11 cellular contexts compared by ENCODE assay signal in the genomic region with DNA sequence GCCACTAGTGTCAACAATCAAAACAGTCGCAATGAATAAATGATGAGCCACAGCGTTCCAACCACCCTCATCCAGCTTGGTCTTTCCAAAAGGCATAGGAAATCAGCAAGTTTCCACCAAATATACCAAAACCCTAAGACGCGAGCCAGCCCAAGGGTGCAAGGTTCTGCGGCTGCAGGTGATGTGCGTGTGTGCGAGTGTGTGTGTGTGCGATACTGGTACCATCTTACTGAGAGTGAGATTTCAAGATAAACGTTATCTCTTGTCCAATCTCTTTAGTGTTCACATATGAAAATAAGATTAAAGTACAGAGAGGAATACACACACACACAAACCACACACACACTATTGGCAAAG. TPM values are rescaled to one million over a fixed set of nuclear protein-coding genes. Genes with fewer than 3 reads are reported as not detected.
DNase-seq lines count a peak whose midpoint lies in the region; ATAC-seq, FAIRE-seq and TF ChIP-seq lines count a peak whose summit lies in the region.
"Had no signal": no experiment of that assay in that cellular context is flagged by ENCODE, and none has a peak within 500 bp of the region (broad histone marks: within the 10 kb centered on the region; RNA-seq: fewer than 3 reads in every experiment).

No MANE protein-coding gene starts in this region.

- ATAC-seq in activated naive CD8-positive, alpha-beta T cell treated with anti-CD3 and anti-CD28 coated beads, Interleukin-2, amount 50 U/mL, for 24 hours, result no peak
- ATAC-seq in HG02759 (IDR thresholded peaks at IDR 0.05; ENCODE audit: unreplicated experiment) (no peak), HG02763 (IDR thresholded peaks at IDR 0.05; ENCODE audit: unreplicated experiment) (no peak)

- no peak overlapping the region for H3K56ac ChIP-seq in H1 (replicated peaks; ENCODE audit: insufficient read length, low read depth, low read length)

- H3K27ac Mint-ChIP-seq in activated naive CD8-positive, alpha-beta T cell, result no peak overlapping the region
- H3K27ac Mint-ChIP-seq in activated naive CD8-positive, alpha-beta T cell treated with anti-CD3 and anti-CD28 coated beads, Interleukin-2, amount 50 U/mL, for 24 hours, result no peak overlapping the region
- no peak overlapping the region for H3K27ac Mint-ChIP-seq in nephron progenitor cell
- H3K27ac Mint-ChIP-seq: stimulated activated naive CD8-positive, alpha-beta T cell treated with anti-CD3 and anti-CD28 coated beads, Interleukin-15, Interleukin-2, amounts not matched to agents 100 ng/mL and 50 ng/mL, for 24 hours had no signal

- H3K9me3 ChIP-seq in H1 (ENCODE audit: insufficient read depth in 2 of 2, low read depth in 1 of 2, low read length in 1 of 2), result no peaks in the 10 kb centered on the region
- no peaks in the 10 kb centered on the region for H3K9me3 ChIP-seq in vagina

- H2BK5ac ChIP-seq in H1 (ENCODE audit: low read depth, low read length), result no peak overlapping the region

- H3K9me3 Mint-ChIP-seq in activated naive CD8-positive, alpha-beta T cell (ENCODE audit: low read depth), result peaks cover 4% of the 10 kb centered on the region
- H3K9me3 Mint-ChIP-seq in activated naive CD8-positive, alpha-beta T cell treated with anti-CD3 and anti-CD28 coated beads, Interleukin-2, amount 50 U/mL, for 24 hours, result peaks cover 4% of the 10 kb centered on the region
- no peaks in the 10 kb centered on the region for H3K9me3 Mint-ChIP-seq in nephron progenitor cell
- H3K9me3 Mint-ChIP-seq: stimulated activated naive CD8-positive, alpha-beta T cell treated with anti-CD3 and anti-CD28 coated beads, Interleukin-15, Interleukin-2, amounts not matched to agents 100 ng/mL and 50 ng/mL, for 24 hours had no signal

- CTCF ChIA-PET in H1 (lab: Charles Lee; ENCODE audit: partially characterized antibody), result interaction anchor here (0.5 to 2.6 kb wide), 40 partner anchors 8 to 712 kb away, joined by 3 to 16 read pairs (median 4); no protein-coding TSS in a partner anchor

- no peak overlapping the region for H3K4ac ChIP-seq in H1 (replicated peaks; ENCODE audit: insufficient read length, low read depth, low read length)

- H3K27ac ChIP-seq in H1 (ENCODE audit: low read depth, low read length) (no peak overlapping the region), vagina (no peak overlapping the region)

- H2AK5ac ChIP-seq in H1 (ENCODE audit: low read depth, low read length), result no peak overlapping the region

- H2BK12ac ChIP-seq in H1 (ENCODE audit: low read depth, low read length), result no peak overlapping the region; the same call in 1 of the 2 replicates

- H3K36me3 ChIP-seq in H1 (ENCODE audit: control insufficient read depth in 2 of 4, insufficient read depth in 4 of 4, low read length in 3 of 4), result no peaks in the 10 kb centered on the region
- no peaks in the 10 kb centered on the region for H3K36me3 ChIP-seq in vagina

- no peaks in the 10 kb centered on the region for H3K27me3 ChIP-seq in H1 (replicated peaks in 1 of 4; ENCODE audit: control insufficient read depth in 3 of 4, extremely low read depth in 1 of 4, insufficient read depth in 3 of 4, low read length in 3 of 4)
- no peaks in the 10 kb centered on the region for H3K27me3 ChIP-seq in vagina

- no peak overlapping the region for H4K8ac ChIP-seq in H1 (ENCODE audit: extremely low read depth, insufficient read depth, low read length)

- no peak for FAIRE-seq in H1 (lab: Jason Lieb, UNC)
- FAIRE-seq: endometrium had no signal

- TF ChIP-seq EP300 in H1 (IDR thresholded peaks at IDR 0.05; ENCODE audit: borderline replicate concordance in 1 of 2, low read depth in 2 of 2, low read length in 2 of 2), result no peak

- H3K4me1 ChIP-seq in H1 (replicated peaks in 1 of 4; ENCODE audit: control insufficient read depth in 3 of 4, insufficient read depth in 4 of 4, low read length in 3 of 4), result peaks cover 0 to 6% (median 2%) of the 10 kb centered on the region in 4 experiments; a peak in 2 of 7 replicates
- H3K4me1 ChIP-seq in vagina, result peaks cover 14% of the 10 kb centered on the region

- H4K5ac ChIP-seq in H1 (ENCODE audit: insufficient read length, low read depth, low read length), result no peak overlapping the region

- no peak for DNase-seq in activated naive CD8-positive, alpha-beta T cell treated with anti-CD3 and anti-CD28 coated beads, Interleukin-2, amount 50 U/mL, for 24 hours
- no peak for DNase-seq in H1 (ENCODE audit: low read depth in 1 of 2, low spot score in 2 of 2)
- DNase-seq in nephron progenitor cell, result no peak
- no peak for DNase-seq in vagina (ENCODE audit: extremely low spot score in 2 of 2)
- no peak for DNase-seq in SHP77 treated with DMSO at 0.1 percent for 48 hours (lab: John Stamatoyannopoulos, UW)
- DNase-seq: GDM1 had no signal

- H3K79me1 ChIP-seq in H1 (ENCODE audit: low read depth, low read length), result no peaks in the 10 kb centered on the region

- peak overlapping the region in 1 of 4 experiments; percentile 75; a peak in 1 of 7 replicates for H3K9ac ChIP-seq in H1 (replicated peaks in 1 of 4; ENCODE audit: extremely low read depth in 1 of 4, low read depth in 3 of 4, low read length in 3 of 4)

- peak overlapping the region; percentile 36 for H3K4me3 Mint-ChIP-seq in activated naive CD8-positive, alpha-beta T cell
- H3K4me3 Mint-ChIP-seq in activated naive CD8-positive, alpha-beta T cell treated with anti-CD3 and anti-CD28 coated beads, Interleukin-2, amount 50 U/mL, for 24 hours, result no peak overlapping the region
- H3K4me3 Mint-ChIP-seq in nephron progenitor cell, result peak overlapping the region; percentile 92
- H3K4me3 Mint-ChIP-seq: stimulated activated naive CD8-positive, alpha-beta T cell treated with anti-CD3 and anti-CD28 coated beads, Interleukin-15, Interleukin-2, amounts not matched to agents 100 ng/mL and 50 ng/mL, for 24 hours had no signal

- H4K20me1 ChIP-seq in H1 (replicated peaks in 1 of 2; ENCODE audit: control insufficient read depth in 1 of 2, insufficient read depth in 2 of 2, low read length in 2 of 2), result no peaks in the 10 kb centered on the region

- H2BK15ac ChIP-seq in H1 (ENCODE audit: low read length), result no peak overlapping the region

- no peak overlapping the region for H2BK20ac ChIP-seq in H1 (ENCODE audit: low read length)

- POLR2A ChIA-PET in H1 (lab: Charles Lee; ENCODE audit: partially characterized antibody), result interaction anchor here (1.0 to 1.6 kb wide), 3 partner anchors 57 to 88 kb away, joined by 3 read pairs; no protein-coding TSS in a partner anchor

- WGBS in H1 (ENCODE audit: extremely low coverage in 1 of 2, insufficient coverage in 1 of 2, insufficient read length in 1 of 2, insufficient replicate concordance in 2 of 2, low coverage in 1 of 2, low lambda C conversion rate in 2 of 2, missing lambda C conversion rate in 1 of 2), 2 experiments, result 24% methylated on average over 9 of the region's 9 CpGs; no CpG with 5 or more reads in 1 of the 2 experiments

- H3K23ac ChIP-seq in H1 (ENCODE audit: insufficient read length), result no peak overlapping the region

- no peak overlapping the region for H3K18ac ChIP-seq in H1 (ENCODE audit: extremely low read depth, low read length)

- H3K4me3 ChIP-seq in H1 (ENCODE audit: extremely low read depth in 1 of 4, insufficient read depth in 2 of 4, low read depth in 3 of 4, low read length in 4 of 4), result peak overlapping the region; percentile 93 to 94 (median 93); a peak in 7 of 8 replicates
- peak overlapping the region; percentile 55 to 74 for H3K4me3 ChIP-seq in vagina

- H3K27me3 Mint-ChIP-seq in activated naive CD8-positive, alpha-beta T cell, result peaks cover 29% of the 10 kb centered on the region
- H3K27me3 Mint-ChIP-seq in activated naive CD8-positive, alpha-beta T cell treated with anti-CD3 and anti-CD28 coated beads, Interleukin-2, amount 50 U/mL, for 24 hours, result peaks cover 34% of the 10 kb centered on the region
- peaks cover 40% of the 10 kb centered on the region for H3K27me3 Mint-ChIP-seq in nephron progenitor cell (ENCODE audit: low read depth, poor library complexity)

- TF ChIP-seq POLR2A in H1 (IDR thresholded peaks at IDR 0.05; ENCODE audit: control extremely low read depth in 1 of 2, low read depth in 2 of 2, low read length in 2 of 2), result no peak
- TF ChIP-seq POLR2A in vagina (IDR thresholded peaks at IDR 0.05), result no peak

- peaks cover 15% of the 10 kb centered on the region for H3K23me2 ChIP-seq in H1 (ENCODE audit: low read depth, low read length)

- no peak for TF ChIP-seq RAD21 in H1 (IDR thresholded peaks at IDR 0.05 in 1 of 2, conservative IDR thresholded peaks at IDR 0.05 in 1 of 2; ENCODE audit: low read depth in 2 of 2, low read length in 2 of 2)

- peak overlapping the region; percentile 16 for H4K91ac ChIP-seq in H1 (replicated peaks; ENCODE audit: insufficient read length, low read length)

- H3K4me2 ChIP-seq in H1 (ENCODE audit: insufficient read depth in 1 of 2, low read depth in 2 of 2, low read length in 2 of 2), result peak overlapping the region; percentile 70 to 95

- H3K36me3 Mint-ChIP-seq in activated naive CD8-positive, alpha-beta T cell, result no peaks in the 10 kb centered on the region
- H3K36me3 Mint-ChIP-seq in activated naive CD8-positive, alpha-beta T cell treated with anti-CD3 and anti-CD28 coated beads, Interleukin-2, amount 50 U/mL, for 24 hours (ENCODE audit: low read depth), result no peaks in the 10 kb centered on the region
- H3K36me3 Mint-ChIP-seq in nephron progenitor cell (ENCODE audit: low read depth), result no peaks in the 10 kb centered on the region

- no peak overlapping the region for H3K14ac ChIP-seq in H1 (ENCODE audit: insufficient read length)

- no peak for TF ChIP-seq CTCF in H1 (IDR thresholded peaks at IDR 0.05; ENCODE audit: control extremely low read depth in 1 of 3, insufficient read depth in 1 of 3, low read depth in 1 of 3, low read length in 3 of 3)
- TF ChIP-seq CTCF in nephron progenitor cell (IDR thresholded peaks at IDR 0.05), result no peak
- no peak for TF ChIP-seq CTCF in vagina (IDR thresholded peaks at IDR 0.05)

- peak overlapping the region; percentile 79 for H2AFZ ChIP-seq in H1 (ENCODE audit: low read length)

- peaks cover 9% of the 10 kb centered on the region for H3K4me1 Mint-ChIP-seq in activated naive CD8-positive, alpha-beta T cell (ENCODE audit: low read depth)
- H3K4me1 Mint-ChIP-seq in activated naive CD8-positive, alpha-beta T cell treated with anti-CD3 and anti-CD28 coated beads, Interleukin-2, amount 50 U/mL, for 24 hours, result no peaks in the 10 kb centered on the region
- peaks cover 30% of the 10 kb centered on the region for H3K4me1 Mint-ChIP-seq in nephron progenitor cell

- H3K79me2 ChIP-seq in H1 (ENCODE audit: control insufficient read depth in 1 of 2, insufficient read depth in 2 of 2, low read length in 2 of 2), result peaks cover 0 to 52% of the 10 kb centered on the region in 2 experiments; a peak in 2 of 4 replicates

- H2BK120ac ChIP-seq in H1 (replicated peaks; ENCODE audit: low read depth, low read length), result no peak overlapping the region

- intact Hi-C loops in vagina (cut with DNase I), result no loop called here

RNA-seq across cellular contexts. Expression of a gene that starts 0.9 kb away (rescaled TPM):
- total RNA-seq in H1 (2021; fragmentation: NEBNext Ultra II Directional; extraction: Animal tissue kit (Norgen Biotek cat#: 25700)), result 14.3 and 14.7 TPM in 2 replicates
- polyA plus RNA-seq in H1 (2011; rRNA removed), result 9.3 and 12.3 TPM in 2 replicates
- polyA plus RNA-seq in H1 (2011; cell fraction: cytosol; rRNA removed), result 16.3 TPM
- 12.8 TPM for polyA plus RNA-seq in H1 (2011; cell fraction: nucleus; rRNA removed)
- polyA plus RNA-seq in H1 (2012, experiment 1 of 2), result 17.6 to 29.4 TPM (median 19.9 TPM) in 4 replicates
- 1.9 TPM for polyA plus RNA-seq in H1 (2012, experiment 2 of 2)
- polyA plus RNA-seq in H1 (2013, experiment 1 of 2), result 9.4 TPM
- 9.8 TPM for polyA plus RNA-seq in H1 (2013, experiment 2 of 2)
- 56.5 and 66.7 TPM in 2 replicates for polyA minus RNA-seq in H1 (2011; rRNA and poly(A)+ RNA removed)
- 25.3 TPM for polyA minus RNA-seq in H1 (2011; cell fraction: cytosol; rRNA and poly(A)+ RNA removed)
- 82.9 TPM for polyA minus RNA-seq in H1 (2011; cell fraction: nucleus; rRNA and poly(A)+ RNA removed)
- total RNA-seq in vagina, result 8.3 TPM
